Comparison of ENCODE assay signal across 19 cellular contexts in genomic region chrX:11416600-11416999, GRCh38.
"Had no signal": no experiment of that assay in that cellular context is flagged by ENCODE, and none has a peak within 500 bp of the region (broad histone marks: within the 10 kb centered on the region; RNA-seq: fewer than 3 reads in every experiment).

No MANE protein-coding gene starts in this region.

- H3K27ac Mint-ChIP-seq: activated CD8-positive, alpha-beta T cell treated with anti-CD3 and anti-CD28 coated beads for 36 hours; activated naive CD4-positive, alpha-beta T cell treated with anti-CD3 and anti-CD28 coated beads, Interleukin-2, amount 10 ng/mL, durations not matched to agents 7 days and 5 days; activated T-cell treated with anti-CD3 and anti-CD28 coated beads, Interleukin-2, amount 50 U/mL, for 72 hours; effector memory CD8-positive, alpha-beta T cell; naive thymus-derived CD8-positive, alpha-beta T cell; stimulated activated naive B cell treated with anti-CD40 and anti-IgM and Interleukin-4, amounts not matched to agents 10 μg/mL and 1 μg/mL and 100 μg/mL, for 72 hours had no signal

- H3K4me3 Mint-ChIP-seq: activated CD8-positive, alpha-beta T cell treated with anti-CD3 and anti-CD28 coated beads for 36 hours; activated naive CD4-positive, alpha-beta T cell treated with anti-CD3 and anti-CD28 coated beads, Interleukin-2, amount 10 ng/mL, durations not matched to agents 7 days and 5 days; activated T-cell treated with anti-CD3 and anti-CD28 coated beads, Interleukin-2, amount 50 U/mL, for 72 hours; effector memory CD8-positive, alpha-beta T cell; naive thymus-derived CD8-positive, alpha-beta T cell; stimulated activated naive B cell treated with anti-CD40 and anti-IgM and Interleukin-4, amounts not matched to agents 10 μg/mL and 1 μg/mL and 100 μg/mL, for 72 hours had no signal

- DNase-seq: activated CD4-positive, alpha-beta T cell treated with anti-CD3 and anti-CD28 coated beads for 4 hours; activated CD8-positive, alpha-beta memory T cell treated with anti-CD3 and anti-CD28 coated beads, Interleukin-2, amount 50 U/mL, for 4 hours; activated CD8-positive, alpha-beta T cell treated with anti-CD3 and anti-CD28 coated beads for 36 hours; activated naive CD4-positive, alpha-beta T cell treated with anti-CD3 and anti-CD28 coated beads, Interleukin-2, amount 10 ng/mL, durations not matched to agents 7 days and 5 days; activated T-cell treated with anti-CD3 and anti-CD28 coated beads, Interleukin-2, amount 50 U/mL, for 72 hours; body of pancreas; effector memory CD8-positive, alpha-beta T cell; left colon; mucosa of descending colon; naive thymus-derived CD8-positive, alpha-beta T cell; posterior cingulate gyrus; spleen; stimulated activated CD4-positive, alpha-beta T cell treated with anti-CD3 and anti-CD28 coated beads, Interleukin-1b, Interleukin-23, amount 100 ng/mL, for 48 hours; stimulated activated naive B cell treated with anti-CD40 and anti-IgM and Interleukin-4, amounts not matched to agents 10 μg/mL and 1 μg/mL and 100 μg/mL, for 72 hours; substantia nigra; T-helper 9 cell; upper lobe of right lung had no signal

- H3K4me3 ChIP-seq: body of pancreas, mucosa of descending colon, upper lobe of right lung had no signal

- H3K9me3 Mint-ChIP-seq: activated CD8-positive, alpha-beta T cell treated with anti-CD3 and anti-CD28 coated beads for 36 hours; activated naive CD4-positive, alpha-beta T cell treated with anti-CD3 and anti-CD28 coated beads, Interleukin-2, amount 10 ng/mL, durations not matched to agents 7 days and 5 days; activated T-cell treated with anti-CD3 and anti-CD28 coated beads, Interleukin-2, amount 50 U/mL, for 72 hours; effector memory CD8-positive, alpha-beta T cell; stimulated activated naive B cell treated with anti-CD40 and anti-IgM and Interleukin-4, amounts not matched to agents 10 μg/mL and 1 μg/mL and 100 μg/mL, for 72 hours had no signal

- H3K4me1 Mint-ChIP-seq: activated naive CD4-positive, alpha-beta T cell treated with anti-CD3 and anti-CD28 coated beads, Interleukin-2, amount 10 ng/mL, durations not matched to agents 7 days and 5 days; naive thymus-derived CD8-positive, alpha-beta T cell; stimulated activated naive B cell treated with anti-CD40 and anti-IgM and Interleukin-4, amounts not matched to agents 10 μg/mL and 1 μg/mL and 100 μg/mL, for 72 hours had no signal

- H3K4me1 ChIP-seq: body of pancreas, spleen, upper lobe of right lung had no signal

- ATAC-seq: activated CD8-positive, alpha-beta T cell treated with anti-CD3 and anti-CD28 coated beads for 36 hours; activated T-cell treated with anti-CD3 and anti-CD28 coated beads, Interleukin-2, amount 50 U/mL, for 72 hours; body of pancreas; effector memory CD8-positive, alpha-beta T cell; left colon; mucosa of descending colon; naive thymus-derived CD8-positive, alpha-beta T cell; right cardiac atrium; stimulated activated naive B cell treated with anti-CD40 and anti-IgM and Interleukin-4, amounts not matched to agents 10 μg/mL and 1 μg/mL and 100 μg/mL, for 72 hours; upper lobe of right lung had no signal

- H3K36me3 Mint-ChIP-seq: activated naive CD4-positive, alpha-beta T cell treated with anti-CD3 and anti-CD28 coated beads, Interleukin-2, amount 10 ng/mL, durations not matched to agents 7 days and 5 days; naive thymus-derived CD8-positive, alpha-beta T cell; stimulated activated naive B cell treated with anti-CD40 and anti-IgM and Interleukin-4, amounts not matched to agents 10 μg/mL and 1 μg/mL and 100 μg/mL, for 72 hours had no signal

- H3K9me3 ChIP-seq: body of pancreas, mucosa of descending colon, neutrophil, spleen, upper lobe of right lung had no signal

- H3K27ac ChIP-seq: body of pancreas, neutrophil, spleen, upper lobe of right lung had no signal

- H3K27me3 Mint-ChIP-seq: activated CD8-positive, alpha-beta T cell treated with anti-CD3 and anti-CD28 coated beads for 36 hours; activated naive CD4-positive, alpha-beta T cell treated with anti-CD3 and anti-CD28 coated beads, Interleukin-2, amount 10 ng/mL, durations not matched to agents 7 days and 5 days; effector memory CD8-positive, alpha-beta T cell had no signal

- H3K27me3 ChIP-seq: body of pancreas, neutrophil, spleen, upper lobe of right lung had no signal

- H3K36me3 ChIP-seq: neutrophil, spleen, upper lobe of right lung had no signal
